In genomic region chr20:42341654-42342053, GRCh38 we compare ENCODE assay signal across 6 cellular contexts.
"Had no signal": no experiment of that assay in that cellular context is flagged by ENCODE, and none has a peak within 500 bp of the region (broad histone marks: within the 10 kb centered on the region; RNA-seq: fewer than 3 reads in every experiment).

No MANE protein-coding gene starts in this region.

- DNase-seq: HFFc6, IMR-90 had no signal

- H3K4me1 ChIP-seq: HAP-1 had no signal

- H3K36me3 ChIP-seq: HAP-1 had no signal

- ATAC-seq: GM23338, HCT116, K562 had no signal

- H3K4me3 ChIP-seq: GM23338, HAP-1, K562 had no signal

- H3K9me3 ChIP-seq: HAP-1 had no signal
